In genomic region chr2:230564805-230565779, GRCh38 we compare ENCODE assay signal across 10 cellular contexts.
A peak's percentile ranks its signal among the peaks of the same experiment; 100 is the strongest.
DNase-seq lines count a peak whose midpoint lies in the region; ATAC-seq and TF ChIP-seq lines count a peak whose summit lies in the region.
"Had no signal": no experiment of that assay in that cellular context is flagged by ENCODE, and none has a peak within 500 bp of the region (broad histone marks: within the 10 kb centered on the region; RNA-seq: fewer than 3 reads in every experiment).

No MANE protein-coding gene starts in this region.

- no peaks in the 10 kb centered on the region for H3K9me3 ChIP-seq in smooth muscle cell (replicated peaks; ENCODE audit: low read depth)

- H3K9ac ChIP-seq in smooth muscle cell (ENCODE audit: low read depth), result no peak overlapping the region

- no peak overlapping the region for H3K4me3 Mint-ChIP-seq in WTC11
- H3K4me3 Mint-ChIP-seq: nephron had no signal

- TF ChIP-seq CTCF in GM06990 (IDR thresholded peaks at IDR 0.05; ENCODE audit: insufficient read depth, low read length, poor library complexity, severe bottlenecking), result no peak
- TF ChIP-seq CTCF in WTC11 (IDR thresholded peaks at IDR 0.05), result no peak
- no peak for TF ChIP-seq CTCF in smooth muscle cell (IDR thresholded peaks at IDR 0.05; ENCODE audit: borderline replicate concordance, insufficient read depth, poor library complexity, severe bottlenecking)

- H3K9me3 Mint-ChIP-seq in WTC11, result peaks cover 11% of the 10 kb centered on the region

- no peak overlapping the region for H3K27ac Mint-ChIP-seq in WTC11
- H3K27ac Mint-ChIP-seq: nephron had no signal

- no peak overlapping the region for H3K4me2 ChIP-seq in smooth muscle cell

- peak; percentile 76 for ATAC-seq in HG03175 (IDR thresholded peaks at IDR 0.05; ENCODE audit: unreplicated experiment)
- peak; percentile 91 for ATAC-seq in SK-N-SH treated with all-trans-retinoic acid at 6 μM for 48 hours
- no peak for ATAC-seq in HG02610 (IDR thresholded peaks at IDR 0.05; ENCODE audit: unreplicated experiment)
- ATAC-seq in WTC11, result no peak
- ATAC-seq in sciatic nerve, result no peak

- no peaks in the 10 kb centered on the region for H3K4me1 ChIP-seq in smooth muscle cell (ENCODE audit: low read depth)

- peaks cover 2% of the 10 kb centered on the region for H3K36me3 Mint-ChIP-seq in WTC11

- intact Hi-C loops in sciatic nerve (cut with DNase I), result no loop called here

- no peak overlapping the region for H3K27ac ChIP-seq in smooth muscle cell (ENCODE audit: low read depth)

- H3K4me3 ChIP-seq in GM06990 (replicated peaks; ENCODE audit: low read depth, low read length) (no peak overlapping the region), smooth muscle cell (no peak overlapping the region)

- POLR2A ChIA-PET in WTC11 (lab: Charles Lee), result no interaction called here

- no peak overlapping the region for H2AFZ ChIP-seq in smooth muscle cell (ENCODE audit: low read depth)

- no peaks in the 10 kb centered on the region for H3F3A ChIP-seq in smooth muscle cell (ENCODE audit: low read depth)

- H3K79me2 ChIP-seq in smooth muscle cell (ENCODE audit: low read depth), result no peaks in the 10 kb centered on the region

- H3K4me1 Mint-ChIP-seq in WTC11, result no peaks in the 10 kb centered on the region
- H3K4me1 Mint-ChIP-seq: nephron had no signal

- DNase-seq in GM06990 (ENCODE audit: extremely low read depth, insufficient read length) (peak; percentile 46), medulla oblongata (ENCODE audit: extremely low spot score) (peak; percentile 11), WTC11 (ENCODE audit: low spot score) (no peak), sciatic nerve (ENCODE audit: low spot score) (no peak), smooth muscle cell (lab: John Stamatoyannopoulos, UW; ENCODE audit: unreplicated experiment) (no peak)
- DNase-seq: NCI-H1436 had no signal

- WGBS in smooth muscle cell (ENCODE audit: low lambda C conversion rate), result 57% methylated on average over 11 of the region's 11 CpGs

- H3K27me3 Mint-ChIP-seq in WTC11 (ENCODE audit: low read depth), result no peaks in the 10 kb centered on the region

- H3K36me3 ChIP-seq in GM06990 (ENCODE audit: control insufficient read depth, insufficient read depth, low read length) (no peaks in the 10 kb centered on the region), smooth muscle cell (ENCODE audit: low read depth) (no peaks in the 10 kb centered on the region)

- CTCF ChIA-PET in WTC11 (lab: Charles Lee), result no interaction called here

- H4K20me1 ChIP-seq in smooth muscle cell (ENCODE audit: low read depth), result no peaks in the 10 kb centered on the region

- no peaks in the 10 kb centered on the region for H3K27me3 ChIP-seq in GM06990 (replicated peaks; ENCODE audit: control insufficient read depth, insufficient read depth, low read length)
- H3K27me3 ChIP-seq in smooth muscle cell (ENCODE audit: low read depth), result no peaks in the 10 kb centered on the region

TF ChIP-seq in SK-N-SH treated with all-trans-retinoic acid at 6 μM for 48 hours, 23 proteins besides CTCF, POLR2A, EP300 and RAD21:
- TF ChIP-seq RARB (CRISPR knock-in tag; IDR thresholded peaks at IDR 0.05) (no peak), CSDC2 (CRISPR knock-in tag; IDR thresholded peaks at IDR 0.05) (no peak), PATZ1 (CRISPR knock-in tag; IDR thresholded peaks at IDR 0.05; ENCODE audit: borderline replicate concordance) (no peak), PPARA (CRISPR knock-in tag; IDR thresholded peaks at IDR 0.05; ENCODE audit: borderline replicate concordance) (no peak), OSR1 (CRISPR knock-in tag; IDR thresholded peaks at IDR 0.05) (no peak)

TF ChIP-seq in WTC11, 78 proteins besides CTCF, POLR2A, EP300 and RAD21 (continues in another document):
- TF ChIP-seq FOXP1 (CRISPR knock-in tag; IDR thresholded peaks at IDR 0.05; ENCODE audit: borderline replicate concordance), result no peak
- no peak for TF ChIP-seq ZNF232 (CRISPR knock-in tag; IDR thresholded peaks at IDR 0.05)
- no peak for TF ChIP-seq ZNF263 (CRISPR knock-in tag; IDR thresholded peaks at IDR 0.05; ENCODE audit: low read depth)
- no peak for TF ChIP-seq CREB1 (CRISPR knock-in tag; IDR thresholded peaks at IDR 0.05)
- TF ChIP-seq MXD4 (CRISPR knock-in tag; IDR thresholded peaks at IDR 0.05; ENCODE audit: borderline replicate concordance), result no peak
- TF ChIP-seq ZNF121 (CRISPR knock-in tag; IDR thresholded peaks at IDR 0.05), result no peak
- no peak for TF ChIP-seq NFYB (CRISPR knock-in tag; conservative IDR thresholded peaks at IDR 0.05; ENCODE audit: low read depth)
- TF ChIP-seq CREM (CRISPR knock-in tag; IDR thresholded peaks at IDR 0.05), result no peak
- no peak for TF ChIP-seq PREB (CRISPR knock-in tag; IDR thresholded peaks at IDR 0.05; ENCODE audit: borderline replicate concordance)
- TF ChIP-seq ZSCAN18 (CRISPR knock-in tag; IDR thresholded peaks at IDR 0.05), result no peak
- TF ChIP-seq ETV6 (CRISPR knock-in tag; IDR thresholded peaks at IDR 0.05), result no peak
- TF ChIP-seq HMGA2 (CRISPR knock-in tag; IDR thresholded peaks at IDR 0.05), result no peak
- TF ChIP-seq ZNF423 (CRISPR knock-in tag; IDR thresholded peaks at IDR 0.05), result no peak
- TF ChIP-seq NFATC4 (CRISPR knock-in tag; IDR thresholded peaks at IDR 0.05), result no peak
- no peak for TF ChIP-seq E2F5 (CRISPR knock-in tag; IDR thresholded peaks at IDR 0.05)
- no peak for TF ChIP-seq ELF4 (CRISPR knock-in tag; IDR thresholded peaks at IDR 0.05; ENCODE audit: low read depth)
- no peak for TF ChIP-seq ARID4B (CRISPR knock-in tag; IDR thresholded peaks at IDR 0.05; ENCODE audit: borderline replicate concordance)
- no peak for TF ChIP-seq MYBL2 (CRISPR knock-in tag; IDR thresholded peaks at IDR 0.05)
- TF ChIP-seq GRHL2 (CRISPR knock-in tag; IDR thresholded peaks at IDR 0.05; ENCODE audit: insufficient replicate concordance, severe bottlenecking), result no peak

Comparison
In these comparisons a context has a peak if more than half of its experiments do, and no peak if none do; other contexts are left out.
1. DNase-seq: peak in GM06990 (single experiment) and medulla oblongata (single experiment); none in WTC11 (single experiment), sciatic nerve (single experiment) and smooth muscle cell (single experiment).
2. ATAC-seq: peak in HG03175 (single experiment) and SK-N-SH treated with all-trans-retinoic acid at 6 μM for 48 hours (single experiment); none in HG02610 (single experiment), WTC11 (single experiment) and sciatic nerve (single experiment).